ENCODE assay signal across 22 cellular contexts in the genomic region with DNA sequence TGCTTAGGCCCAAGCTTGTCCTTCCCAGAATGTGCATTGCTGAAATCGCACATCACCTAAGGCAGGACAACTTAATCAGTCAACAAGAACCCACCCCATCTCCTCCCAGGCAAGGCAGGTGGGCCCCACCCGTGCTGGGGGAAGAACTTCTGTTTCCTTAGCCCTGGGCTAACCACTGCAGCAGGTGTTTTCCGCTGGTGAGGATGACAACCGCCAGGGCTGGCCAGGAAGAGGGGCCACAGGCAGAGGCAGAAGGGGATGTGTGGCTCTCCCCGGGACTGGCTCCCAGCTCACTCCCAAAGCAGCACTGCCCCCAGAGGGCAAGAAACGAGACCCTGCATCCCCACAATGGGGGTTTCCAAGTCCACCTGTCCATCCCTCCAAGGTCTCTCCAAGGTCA.
A peak's percentile ranks its signal among the peaks of the same experiment; 100 is the strongest.
DNase-seq lines count a peak whose midpoint lies in the region; ATAC-seq and TF ChIP-seq lines count a peak whose summit lies in the region.
"Had no signal": no experiment of that assay in that cellular context is flagged by ENCODE, and none has a peak within 500 bp of the region (broad histone marks: within the 10 kb centered on the region; RNA-seq: fewer than 3 reads in every experiment).

No MANE protein-coding gene starts in this region.

- intact Hi-C loops in sciatic nerve (cut with DNase I): no loop called here

- no peak overlapping the region for H3K18ac ChIP-seq in H9 (ENCODE audit: insufficient read length, low read depth, low read length)

- no peak overlapping the region for H2BK20ac ChIP-seq in H9 (ENCODE audit: low read depth, low read length, poor library complexity, severe bottlenecking)

- H3K23me2 ChIP-seq in H9 (ENCODE audit: insufficient read length, low read depth, low read length, poor library complexity, severe bottlenecking): no peaks in the 10 kb centered on the region

- no peaks in the 10 kb centered on the region for H4K20me1 ChIP-seq in H9 (ENCODE audit: control insufficient read depth, insufficient read depth, insufficient read length)

- H3K4me3 Mint-ChIP-seq in H9: no peak overlapping the region
- no peak overlapping the region for H3K4me3 Mint-ChIP-seq in stimulated activated naive B cell treated with anti-CD40 and anti-IgM and Interleukin-4, amounts not matched to agents 10 μg/mL and 1 μg/mL and 100 μg/mL, for 72 hours
- H3K4me3 Mint-ChIP-seq: activated naive CD8-positive, alpha-beta T cell; activated T-helper 17 cell treated with anti-CD3 and anti-CD28 coated beads, Interleukin-2, amount 50 U/mL, for 72 hours; CD8-positive, alpha-beta T cell; memory B cell had no signal

- H3K4me3 ChIP-seq in astrocyte of the spinal cord (ENCODE audit: low read depth, low read length): no peak overlapping the region
- H3K4me3 ChIP-seq: thyroid gland had no signal

- no peak overlapping the region for H3K4ac ChIP-seq in H9 (ENCODE audit: low read depth, low read length)

- no peaks in the 10 kb centered on the region for H3K27me3 Mint-ChIP-seq in H9 (ENCODE audit: low read depth)
- peaks cover 29 to 41% of the 10 kb centered on the region in 2 donors for H3K27me3 Mint-ChIP-seq in stimulated activated naive B cell treated with anti-CD40 and anti-IgM and Interleukin-4, amounts not matched to agents 10 μg/mL and 1 μg/mL and 100 μg/mL, for 72 hours

- H3K27ac ChIP-seq in H9 (ENCODE audit: insufficient read length, low read depth, low read length): no peak overlapping the region
- H3K27ac ChIP-seq: epithelial cell of prostate, thyroid gland, VCaP had no signal

- H4K91ac ChIP-seq in H9 (ENCODE audit: insufficient read length, low read depth, low read length): no peak overlapping the region

- no peak overlapping the region for H3K4me2 ChIP-seq in H9 (ENCODE audit: insufficient read depth, insufficient read length, low read length)

- H2BK12ac ChIP-seq in H9 (ENCODE audit: insufficient read length, low read depth, low read length): no peak overlapping the region

- TF ChIP-seq CTCF in H9 (conservative IDR thresholded peaks at IDR 0.05) (no peak), astrocyte of the spinal cord (IDR thresholded peaks at IDR 0.05; ENCODE audit: low read depth, low read length) (peak; percentile 13)

- peaks cover 6 to 7% of the 10 kb centered on the region in 2 experiments; a peak in 3 of 4 replicates for H3K4me1 Mint-ChIP-seq in H9
- peaks cover 5 to 17% of the 10 kb centered on the region in 2 donors for H3K4me1 Mint-ChIP-seq in stimulated activated naive B cell treated with anti-CD40 and anti-IgM and Interleukin-4, amounts not matched to agents 10 μg/mL and 1 μg/mL and 100 μg/mL, for 72 hours
- H3K4me1 Mint-ChIP-seq: activated T-helper 17 cell treated with anti-CD3 and anti-CD28 coated beads, Interleukin-2, amount 50 U/mL, for 72 hours had no signal

- H3K27me3 ChIP-seq in H9 (ENCODE audit: insufficient read depth, low read length): no peaks in the 10 kb centered on the region
- H3K27me3 ChIP-seq: thyroid gland had no signal

- no peaks in the 10 kb centered on the region for H3K9me3 ChIP-seq in H9 (ENCODE audit: control insufficient read depth, low read depth, low read length)
- H3K9me3 ChIP-seq: thyroid gland had no signal

- no peak overlapping the region for H3K14ac ChIP-seq in H9 (ENCODE audit: insufficient read depth, low read length)

- no peak overlapping the region for H3K23ac ChIP-seq in H9 (ENCODE audit: insufficient read length, low read depth, low read length)

- H3K56ac ChIP-seq in H9 (ENCODE audit: insufficient read length, low read depth, low read length): no peak overlapping the region

- H3K36me3 Mint-ChIP-seq in H9 (ENCODE audit: insufficient read depth in 1 of 3, low read depth in 3 of 3): no peaks in the 10 kb centered on the region
- no peaks in the 10 kb centered on the region for H3K36me3 Mint-ChIP-seq in stimulated activated naive B cell treated with anti-CD40 and anti-IgM and Interleukin-4, amounts not matched to agents 10 μg/mL and 1 μg/mL and 100 μg/mL, for 72 hours
- H3K36me3 Mint-ChIP-seq: activated naive CD8-positive, alpha-beta T cell; CD8-positive, alpha-beta T cell; memory B cell had no signal

- no peak overlapping the region for H2AFZ ChIP-seq in H9 (ENCODE audit: low read length)

- no peak overlapping the region for H4K8ac ChIP-seq in H9 (replicated peaks; ENCODE audit: insufficient read length, low read depth, low read length)

- peak; percentile 54 for DNase-seq in D341Med (ENCODE audit: low spot score)
- peak; percentile 29 for DNase-seq in H9
- DNase-seq in astrocyte of the spinal cord (ENCODE audit: low read depth, low spot score): no peak
- DNase-seq in sciatic nerve (ENCODE audit: low spot score): peak; percentile 28
- DNase-seq in middle frontal gyrus (ENCODE audit: extremely low spot score, low spot score): no peak
- no peak for DNase-seq in stimulated activated naive B cell treated with anti-CD40 and anti-IgM and Interleukin-4, amounts not matched to agents 10 μg/mL and 1 μg/mL and 100 μg/mL, for 72 hours
- no peak for DNase-seq in SHP77 (lab: John Stamatoyannopoulos, UW)
- DNase-seq: activated CD4-positive, alpha-beta T cell treated with anti-CD3 and anti-CD28 coated beads, Interleukin-2, amount 50 U/mL, for 4 hours; CD8-positive, alpha-beta T cell; GDM1; GOT3; left cardiac atrium; NCI-H1048; retina; stimulated activated CD4-positive, alpha-beta T cell treated with anti-CD3 and anti-CD28 coated beads, Interleukin-4, amount 100 ng/mL, for 24 hours; stimulated activated naive CD4-positive, alpha-beta T cell had no signal

- in situ Hi-C loops in astrocyte of the spinal cord (cut with HindIII; ENCODE audit: low sequenced_read_pairs): no loop called here

- H3K79me1 ChIP-seq in H9 (ENCODE audit: insufficient read depth, low read depth, low read length, poor library complexity, severe bottlenecking): no peaks in the 10 kb centered on the region

- no peak overlapping the region for H4K5ac ChIP-seq in H9 (ENCODE audit: insufficient read length, low read depth, low read length)

- peaks cover 0 to 4% of the 10 kb centered on the region in 2 experiments; a peak in 1 of 5 replicates for H3K9me3 Mint-ChIP-seq in H9
- H3K9me3 Mint-ChIP-seq in stimulated activated naive B cell treated with anti-CD40 and anti-IgM and Interleukin-4, amounts not matched to agents 10 μg/mL and 1 μg/mL and 100 μg/mL, for 72 hours: peaks cover 4 to 5% of the 10 kb centered on the region in 2 donors
- H3K9me3 Mint-ChIP-seq: activated T-helper 17 cell treated with anti-CD3 and anti-CD28 coated beads, Interleukin-2, amount 50 U/mL, for 72 hours; CD8-positive, alpha-beta T cell; memory B cell had no signal

- H3K79me2 ChIP-seq in H9 (ENCODE audit: insufficient read depth, low read length): no peaks in the 10 kb centered on the region

- H3K9ac ChIP-seq in H9 (ENCODE audit: extremely low read depth, insufficient read length, low read length): no peak overlapping the region

- no peak overlapping the region for H3T11ph ChIP-seq in H9 (ENCODE audit: low read length)

- H2BK120ac ChIP-seq in H9 (ENCODE audit: low read depth, low read length, poor library complexity, severe bottlenecking): no peak overlapping the region

- H3K4me1 ChIP-seq in H9 (ENCODE audit: insufficient read depth, low read length): no peaks in the 10 kb centered on the region

- no peak for ATAC-seq in sciatic nerve
- ATAC-seq in stimulated activated naive B cell treated with anti-CD40 and anti-IgM and Interleukin-4, amounts not matched to agents 10 μg/mL and 1 μg/mL and 100 μg/mL, for 72 hours (replicated peaks): no peak
- ATAC-seq: activated T-helper 17 cell treated with anti-CD3 and anti-CD28 coated beads, Interleukin-2, amount 50 U/mL, for 72 hours; CD8-positive, alpha-beta T cell had no signal

- no peak overlapping the region for H2BK5ac ChIP-seq in H9 (ENCODE audit: insufficient read length, low read length)

- H2AK5ac ChIP-seq in H9 (ENCODE audit: insufficient read length, low read length): no peak overlapping the region

- WGBS in H9 (ENCODE audit: extremely low coverage, insufficient read length, low lambda C conversion rate): no CpG with 5 or more reads among the region's 6 CpGs

- no peak overlapping the region for H2BK15ac ChIP-seq in H9 (ENCODE audit: low read depth, low read length)

- H3K27ac Mint-ChIP-seq in H9: no peak overlapping the region
- no peak overlapping the region for H3K27ac Mint-ChIP-seq in stimulated activated naive B cell treated with anti-CD40 and anti-IgM and Interleukin-4, amounts not matched to agents 10 μg/mL and 1 μg/mL and 100 μg/mL, for 72 hours
- H3K27ac Mint-ChIP-seq: activated naive CD8-positive, alpha-beta T cell; activated T-helper 17 cell treated with anti-CD3 and anti-CD28 coated beads, Interleukin-2, amount 50 U/mL, for 72 hours; CD8-positive, alpha-beta T cell; memory B cell had no signal

Comparison
In these comparisons a context has a peak if more than half of its experiments do, and no peak if none do; other contexts are left out.
1. DNase-seq: peak in D341Med (single experiment), H9 (single experiment) and sciatic nerve (single experiment); none in astrocyte of the spinal cord (single experiment), middle frontal gyrus (single experiment), stimulated activated naive B cell treated with anti-CD40 and anti-IgM and Interleukin-4, amounts not matched to agents 10 μg/mL and 1 μg/mL and 100 μg/mL, for 72 hours (single experiment) and SHP77 (0 of 2).